Comparison of ENCODE assay signal across 10 cellular contexts in the genomic region with DNA sequence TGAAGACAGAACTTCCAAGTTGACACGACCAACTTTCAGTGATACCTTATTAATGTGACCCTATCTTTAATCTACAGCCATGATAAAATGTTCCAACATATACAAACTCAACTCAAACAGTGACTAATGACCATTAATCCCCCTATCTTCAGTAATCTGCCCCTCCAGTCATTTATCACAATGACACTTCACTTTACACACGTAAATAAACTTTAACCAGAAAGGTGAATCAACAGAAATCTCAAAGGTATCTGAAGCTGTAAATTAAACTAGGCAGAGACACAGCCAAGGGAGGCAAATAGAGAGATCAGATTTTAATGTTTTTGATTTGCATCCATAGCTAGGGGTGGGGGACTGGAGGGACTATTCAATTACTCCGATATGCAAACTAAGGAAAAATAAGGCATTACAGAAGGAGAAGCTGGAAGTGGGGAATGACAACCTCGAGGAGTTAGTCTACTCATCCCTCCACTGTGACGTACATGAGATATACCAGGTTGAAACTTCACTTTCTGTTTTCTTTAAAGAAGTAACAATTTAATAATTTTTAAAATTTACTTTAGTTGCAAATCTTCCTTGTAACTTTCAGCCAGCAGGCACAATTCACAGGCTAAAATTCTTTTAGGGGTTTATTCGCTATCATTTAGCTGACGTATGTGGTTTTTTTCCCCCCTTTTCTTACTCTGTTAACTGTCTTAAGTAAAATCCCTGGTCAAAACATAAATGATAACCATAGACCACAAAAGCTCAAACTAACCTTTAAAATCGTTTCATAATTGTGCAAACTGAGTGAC.
DNase-seq lines count a peak whose midpoint lies in the region; ATAC-seq, FAIRE-seq and TF ChIP-seq lines count a peak whose summit lies in the region.
"Had no signal": no experiment of that assay in that cellular context is flagged by ENCODE, and none has a peak within 500 bp of the region (broad histone marks: within the 10 kb centered on the region; RNA-seq: fewer than 3 reads in every experiment).

No MANE protein-coding gene starts in this region.

- H4K20me1 ChIP-seq in astrocyte (ENCODE audit: insufficient read depth, low read length), result peaks cover 38% of the 10 kb centered on the region

- H3K9me3 ChIP-seq in astrocyte (ENCODE audit: insufficient read depth, low read depth, low read length) (no peaks in the 10 kb centered on the region), iPS-20b (ENCODE audit: insufficient read depth, low read depth, low read length) (no peaks in the 10 kb centered on the region), thoracic aorta (no peaks in the 10 kb centered on the region)

- peaks cover 64% of the 10 kb centered on the region for H3K79me2 ChIP-seq in astrocyte (ENCODE audit: insufficient read depth, low read length)

- no peaks in the 10 kb centered on the region for H3K27me3 ChIP-seq in astrocyte (ENCODE audit: insufficient read depth, low read length)
- H3K27me3 ChIP-seq in iPS-20b (ENCODE audit: insufficient read depth, low read length), result no peaks in the 10 kb centered on the region
- no peaks in the 10 kb centered on the region for H3K27me3 ChIP-seq in thoracic aorta (replicated peaks; ENCODE audit: insufficient read depth)

- no peak overlapping the region for H3K4me3 Mint-ChIP-seq in astrocyte (ENCODE audit: unreplicated experiment)

- H3K27ac Mint-ChIP-seq in astrocyte (ENCODE audit: unreplicated experiment), result no peak overlapping the region

- FAIRE-seq in astrocyte (lab: Jason Lieb, UNC), result peak; percentile 13

- no peaks in the 10 kb centered on the region for H3K9me3 Mint-ChIP-seq in astrocyte (ENCODE audit: unreplicated experiment)

- peak overlapping the region; percentile 39 for H3K27ac ChIP-seq in astrocyte (ENCODE audit: low read depth, low read length)
- no peak overlapping the region for H3K27ac ChIP-seq in iPS-20b (ENCODE audit: low read length)
- H3K27ac ChIP-seq in thoracic aorta, result no peak overlapping the region
- H3K27ac ChIP-seq: 22Rv1 had no signal

- H3K9ac ChIP-seq in astrocyte (ENCODE audit: low read length) (peak overlapping the region; percentile 92), iPS-20b (ENCODE audit: low read depth, low read length) (peak overlapping the region; percentile 95; the same call in 1 of the 2 replicates)

- H2AFZ ChIP-seq in astrocyte (ENCODE audit: low read depth, low read length), result peak overlapping the region; percentile 88

- H3K4me3 ChIP-seq in astrocyte (ENCODE audit: insufficient read depth, low read depth, low read length) (peak overlapping the region; percentile 95), iPS-20b (ENCODE audit: low read length) (peak overlapping the region; percentile 99), thoracic aorta (peak overlapping the region; percentile 89)

- no peaks in the 10 kb centered on the region for H3K4me1 ChIP-seq in astrocyte (ENCODE audit: insufficient read depth, low read length)
- peaks cover 15% of the 10 kb centered on the region; the same call in 1 of the 2 replicates for H3K4me1 ChIP-seq in iPS-20b (ENCODE audit: insufficient read depth, low read length)
- peaks cover 7 to 49% of the 10 kb centered on the region in 2 donors for H3K4me1 ChIP-seq in thoracic aorta (ENCODE audit: control insufficient read depth in 1 of 2, low read depth in 2 of 2)

- peaks cover 16% of the 10 kb centered on the region for H3K4me1 Mint-ChIP-seq in astrocyte (ENCODE audit: low read depth, unreplicated experiment)

- no peak for TF ChIP-seq CTCF in astrocyte (IDR thresholded peaks at IDR 0.05; ENCODE audit: insufficient read depth, low read depth, low read length)
- TF ChIP-seq CTCF in thoracic aorta (IDR thresholded peaks at IDR 0.05), result no peak

- peak overlapping the region; percentile 99 for H3K4me2 ChIP-seq in astrocyte (ENCODE audit: low read length)

- peak; percentile 22 for DNase-seq in DMS 273 (lab: John Stamatoyannopoulos, UW; ENCODE audit: unreplicated experiment)
- DNase-seq in DMS 273 treated with DMSO at 0.1 percent for 48 hours (lab: John Stamatoyannopoulos, UW), result no peak
- DNase-seq in astrocyte (ENCODE audit: low read depth), result peak; percentile 38
- no peak for DNase-seq in thoracic aorta (ENCODE audit: low spot score)
- no peak for DNase-seq in anterior cingulate cortex (lab: John Stamatoyannopoulos, UW)
- DNase-seq: activated CD8-positive, alpha-beta memory T cell treated with anti-CD3 and anti-CD28 coated beads for 24 hours had no signal

- no peaks in the 10 kb centered on the region for H3K36me3 Mint-ChIP-seq in astrocyte (ENCODE audit: low read depth, unreplicated experiment)

- no peaks in the 10 kb centered on the region for H3K27me3 Mint-ChIP-seq in astrocyte (ENCODE audit: low read depth, unreplicated experiment)

- ATAC-seq in thoracic aorta (ENCODE audit: insufficient number of reproducible peaks, low FRiP score, low read depth) (no peak), GM21381 (IDR thresholded peaks at IDR 0.05; ENCODE audit: unreplicated experiment) (no peak), GM19397 (IDR thresholded peaks at IDR 0.05; ENCODE audit: unreplicated experiment) (no peak)

- H3K36me3 ChIP-seq in astrocyte (ENCODE audit: insufficient read depth, low read length) (no peaks in the 10 kb centered on the region), iPS-20b (ENCODE audit: insufficient read depth, low read depth, low read length) (no peaks in the 10 kb centered on the region), thoracic aorta (no peaks in the 10 kb centered on the region)

Comparison
In these comparisons a context has a peak if more than half of its experiments do, and no peak if none do; other contexts are left out.
1. DNase-seq: peak in DMS 273 (single experiment) and astrocyte (single experiment); none in DMS 273 treated with DMSO at 0.1 percent for 48 hours (single experiment), thoracic aorta (single experiment) and anterior cingulate cortex (0 of 58).
2. Peak in every context shown above with its lines, with median percentiles within 50 percentile points of each other: H3K4me3 ChIP-seq.